Comparison of ENCODE assay signal across 8 cellular contexts in the genomic region with DNA sequence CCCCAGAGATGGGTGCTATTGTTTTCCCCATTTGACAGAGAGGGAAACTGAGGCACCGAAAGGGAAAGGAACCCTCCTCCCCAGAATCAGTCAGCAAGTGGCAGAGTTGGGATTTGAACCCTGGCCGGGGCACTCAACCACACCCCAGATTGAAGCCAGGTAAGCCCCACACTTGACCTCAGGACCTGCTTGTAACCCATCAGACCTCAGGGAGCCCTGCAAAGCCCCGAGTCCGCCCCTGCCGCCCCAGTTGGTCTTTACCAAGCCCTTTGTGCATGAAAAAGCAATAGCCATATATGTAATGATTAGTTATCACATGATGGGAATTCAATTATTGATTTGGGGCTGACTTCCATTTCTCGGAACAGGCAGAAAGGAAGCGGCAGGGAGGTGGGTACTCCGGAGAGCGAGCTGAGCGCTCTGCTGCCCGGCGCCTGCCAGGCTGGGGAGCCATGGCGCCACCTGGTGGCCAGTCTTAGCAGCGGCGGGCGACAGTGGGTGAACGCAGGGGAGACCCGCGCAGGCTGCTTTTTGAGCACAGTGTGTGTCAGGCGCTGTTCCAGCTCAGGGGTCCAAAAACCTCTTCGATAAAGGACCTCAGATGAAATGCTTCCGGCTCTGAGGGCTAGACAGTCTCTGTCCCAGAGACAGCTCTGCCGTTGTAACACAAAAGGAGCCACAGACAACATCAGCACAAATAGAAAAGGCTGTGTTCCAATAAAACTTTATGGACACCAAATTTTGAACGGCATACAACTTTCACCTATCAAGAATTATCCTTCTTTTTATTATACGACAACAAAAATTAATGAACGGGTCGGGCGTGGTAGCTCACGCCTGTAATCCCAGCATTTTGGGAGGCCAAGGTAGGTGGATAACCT.
DNase-seq lines count a peak whose midpoint lies in the region; ATAC-seq and TF ChIP-seq lines count a peak whose summit lies in the region.

No MANE protein-coding gene starts in this region.

- no peaks in the 10 kb centered on the region for H3K4me1 Mint-ChIP-seq in activated CD4-positive, alpha-beta memory T cell treated with anti-CD3 and anti-CD28 coated beads, Interleukin-2, amount 10 ng/mL, durations not matched to agents 7 days and 5 days

- TF ChIP-seq CTCF in GM13976 (IDR thresholded peaks at IDR 0.05; ENCODE audit: borderline replicate concordance, control extremely low read depth, extremely low read depth, insufficient read depth, missing control alignments), result peak; percentile 91

- no peaks in the 10 kb centered on the region for H3K9me3 Mint-ChIP-seq in activated CD4-positive, alpha-beta memory T cell treated with anti-CD3 and anti-CD28 coated beads, Interleukin-2, amount 10 ng/mL, durations not matched to agents 7 days and 5 days

- H3K27me3 Mint-ChIP-seq in activated CD4-positive, alpha-beta memory T cell treated with anti-CD3 and anti-CD28 coated beads, Interleukin-2, amount 10 ng/mL, durations not matched to agents 7 days and 5 days, result no peaks in the 10 kb centered on the region

- POLR2A ChIA-PET in activated CD4-positive, alpha-beta memory T cell treated with anti-CD3 and anti-CD28 coated beads, Interleukin-2, amount 10 ng/mL, durations not matched to agents 7 days and 5 days (lab: Charles Lee), result no interaction called here

- ATAC-seq in GM21576 (IDR thresholded peaks at IDR 0.05; ENCODE audit: unreplicated experiment), result no peak

- DNase-seq in ACHN (peak; percentile 56), GM13976 (ENCODE audit: low spot score) (peak; percentile 87), NCI-H524 (lab: John Stamatoyannopoulos, UW) (peak; percentile 15 to 72), medulla oblongata (ENCODE audit: extremely low spot score) (peak; percentile 56)
- DNase-seq in activated CD4-positive, alpha-beta memory T cell treated with anti-CD3 and anti-CD28 coated beads, Interleukin-2, amount 10 ng/mL, durations not matched to agents 7 days and 5 days, result peak; percentile 81
- peak; percentile 74 for DNase-seq in effector CD4-positive, alpha-beta T cell
- peak; percentile 81 for DNase-seq in stimulated activated CD8-positive, alpha-beta memory T cell treated with anti-CD3 and anti-CD28 coated beads, Interleukin-15, amount 100 ng/mL, for 24 hours (ENCODE audit: low read depth)

- H3K27ac Mint-ChIP-seq in activated CD4-positive, alpha-beta memory T cell treated with anti-CD3 and anti-CD28 coated beads, Interleukin-2, amount 10 ng/mL, durations not matched to agents 7 days and 5 days, result no peak overlapping the region

- CTCF ChIA-PET in activated CD4-positive, alpha-beta memory T cell treated with anti-CD3 and anti-CD28 coated beads, Interleukin-2, amount 10 ng/mL, durations not matched to agents 7 days and 5 days (lab: Charles Lee), result interaction anchor here (0.6 to 3.4 kb wide), 17 partner anchors 11 to 1502 kb away, joined by 3 to 43 read pairs (median 4); no protein-coding TSS in a partner anchor

- in situ Hi-C loops in ACHN (cut with HindIII; ENCODE audit: low pct_ligation_motif_present, low pct_unique_long_range_greater_than_20kb, low sequenced_read_pairs) (no loop called here), GM13976 (cut with MboI; ENCODE audit: low sequenced_read_pairs, unreplicated experiment) (loop anchor here (10.0 kb wide), 1 partner anchor 304 kb away; no protein-coding TSS in a partner anchor)

- no peak overlapping the region for H3K4me3 Mint-ChIP-seq in activated CD4-positive, alpha-beta memory T cell treated with anti-CD3 and anti-CD28 coated beads, Interleukin-2, amount 10 ng/mL, durations not matched to agents 7 days and 5 days

- no peaks in the 10 kb centered on the region for H3K36me3 Mint-ChIP-seq in activated CD4-positive, alpha-beta memory T cell treated with anti-CD3 and anti-CD28 coated beads, Interleukin-2, amount 10 ng/mL, durations not matched to agents 7 days and 5 days (ENCODE audit: low read depth)
